ENCODE assay signal across 21 cellular contexts in the genomic region with DNA sequence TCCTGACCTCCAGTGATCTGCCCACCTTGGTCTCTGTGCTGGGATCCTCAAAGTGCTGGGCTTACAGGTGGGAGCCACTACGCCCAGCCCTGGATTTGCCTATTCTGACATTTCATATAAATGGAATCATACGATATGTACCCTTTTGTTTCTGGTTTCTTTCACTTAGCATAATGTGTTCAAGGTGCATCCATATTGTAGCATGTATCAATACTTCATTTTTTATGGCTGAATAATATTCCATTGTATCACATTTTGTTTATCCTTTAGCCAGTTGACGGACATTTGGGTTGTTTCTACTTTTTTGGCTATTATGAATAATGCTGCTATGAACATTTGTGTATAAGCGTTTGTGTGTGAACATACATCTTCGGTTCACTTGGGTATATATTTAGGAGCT.
"Had no signal": no experiment of that assay in that cellular context is flagged by ENCODE, and none has a peak within 500 bp of the region (broad histone marks: within the 10 kb centered on the region; RNA-seq: fewer than 3 reads in every experiment).

No MANE protein-coding gene starts in this region.

- H3K4me3 ChIP-seq: adrenal gland, breast epithelium, coronary artery, mucosa of descending colon, SK-N-MC, stomach, thoracic aorta had no signal

- H3K4me1 ChIP-seq: breast epithelium had no signal

- H3K27me3 Mint-ChIP-seq: memory B cell, naive B cell had no signal

- H3K9me3 ChIP-seq: adrenal gland, breast epithelium, mucosa of descending colon, stomach, thoracic aorta had no signal

- H3K4me3 Mint-ChIP-seq: activated naive CD4-positive, alpha-beta T cell treated with anti-CD3 and anti-CD28 coated beads for 36 hours; memory B cell; naive B cell; neural crest cell had no signal

- H3K36me3 Mint-ChIP-seq: memory B cell, naive B cell had no signal

- H3K9me3 Mint-ChIP-seq: activated naive CD4-positive, alpha-beta T cell treated with anti-CD3 and anti-CD28 coated beads for 36 hours; memory B cell; naive B cell; neural crest cell had no signal

- DNase-seq: activated CD4-positive, alpha-beta T cell treated with anti-CD3 and anti-CD28 coated beads for 4 hours; activated CD8-positive, alpha-beta memory T cell treated with anti-CD3 and anti-CD28 coated beads for 24 hours; activated naive CD4-positive, alpha-beta T cell treated with anti-CD3 and anti-CD28 coated beads for 36 hours; adrenal gland; erythroblast; kidney glomerular epithelial cell; mucosa of descending colon; naive B cell; stimulated activated CD4-positive, alpha-beta T cell treated with anti-CD3 and anti-CD28 coated beads, Interleukin-2, amount 100 ng/mL, for 24 hours; stomach had no signal

- FAIRE-seq: astrocyte, endometrium, frontal cortex, TTC549 had no signal

- H3K36me3 ChIP-seq: adrenal gland, breast epithelium, stomach, thoracic aorta had no signal

- H3K27ac Mint-ChIP-seq: activated naive CD4-positive, alpha-beta T cell treated with anti-CD3 and anti-CD28 coated beads for 36 hours; memory B cell; progenitor cell of endocrine pancreas had no signal

- H3K4me1 Mint-ChIP-seq: memory B cell had no signal

- H3K27me3 ChIP-seq: adrenal gland, breast epithelium, stomach had no signal

- ATAC-seq: mucosa of descending colon had no signal

- H3K27ac ChIP-seq: adrenal gland, breast epithelium, coronary artery, SK-N-MC had no signal
